ENCODE assay signal across 11 cellular contexts in the genomic region with DNA sequence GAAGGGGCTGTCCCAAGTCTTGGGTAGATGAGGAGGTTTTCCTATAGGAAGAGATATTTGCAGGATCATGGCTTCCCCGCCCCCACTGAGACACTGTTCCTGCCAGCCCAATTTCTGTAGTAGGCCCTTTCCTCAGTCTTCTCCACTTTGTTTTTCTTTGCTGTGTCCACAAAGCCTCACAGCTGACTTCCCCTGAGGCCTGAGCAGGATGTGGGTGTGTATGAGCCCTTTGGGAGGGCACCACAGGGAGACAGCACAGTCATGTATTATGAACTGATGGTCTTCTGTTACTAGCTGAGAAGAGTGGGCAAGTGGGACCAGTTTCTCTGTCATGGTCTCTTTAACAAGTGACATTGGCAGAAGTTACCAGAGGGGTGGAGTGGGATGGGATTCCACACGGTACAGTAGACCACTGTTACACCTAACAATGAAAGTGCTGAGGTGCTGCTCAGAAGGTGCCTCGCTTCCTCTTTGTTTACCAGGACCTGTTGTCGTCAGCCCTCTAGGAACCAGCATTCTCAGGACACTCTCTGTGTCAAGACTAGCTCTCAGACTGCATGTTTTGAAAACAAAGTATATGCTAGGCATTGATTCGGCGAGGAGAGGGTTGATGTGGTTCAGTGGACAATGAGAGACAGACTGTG.
DNase-seq lines count a peak whose midpoint lies in the region; ATAC-seq, FAIRE-seq and TF ChIP-seq lines count a peak whose summit lies in the region.
"Had no signal": no experiment of that assay in that cellular context is flagged by ENCODE, and none has a peak within 500 bp of the region (broad histone marks: within the 10 kb centered on the region; RNA-seq: fewer than 3 reads in every experiment).

No MANE protein-coding gene starts in this region.

- no peak overlapping the region for H3K4me3 Mint-ChIP-seq in effector memory CD8-positive, alpha-beta T cell
- H3K4me3 Mint-ChIP-seq: dendritic cell treated with granulocyte-macrophage colony-stimulating factor and Interleukin-4, amounts not matched to agents 40 ng/mL and 50 ng/mL, for 4 days had no signal

- FAIRE-seq in GM12892 (lab: Jason Lieb, UNC), result no peak

- H3K9me3 Mint-ChIP-seq in effector memory CD8-positive, alpha-beta T cell, result peaks cover 3 to 7% of the 10 kb centered on the region in 2 donors

- H3K27ac Mint-ChIP-seq in effector memory CD8-positive, alpha-beta T cell, result no peak overlapping the region
- H3K27ac Mint-ChIP-seq: dendritic cell treated with granulocyte-macrophage colony-stimulating factor and Interleukin-4, amounts not matched to agents 40 ng/mL and 50 ng/mL, for 4 days had no signal

- no peaks in the 10 kb centered on the region for H3K27me3 Mint-ChIP-seq in effector memory CD8-positive, alpha-beta T cell
- H3K27me3 Mint-ChIP-seq: dendritic cell treated with granulocyte-macrophage colony-stimulating factor and Interleukin-4, amounts not matched to agents 40 ng/mL and 50 ng/mL, for 4 days had no signal

- TF ChIP-seq POLR2A in GM12892 (IDR thresholded peaks at IDR 0.05; ENCODE audit: low read depth, low read length), result no peak

- H3K4me1 Mint-ChIP-seq in effector memory CD8-positive, alpha-beta T cell (ENCODE audit: low read depth in 2 of 2), result peaks cover 5 to 10% of the 10 kb centered on the region in 2 donors

- peak; percentile 76 for ATAC-seq in GM18868 (IDR thresholded peaks at IDR 0.05; ENCODE audit: unreplicated experiment)
- ATAC-seq in GM21619 (IDR thresholded peaks at IDR 0.05; ENCODE audit: unreplicated experiment), result peak; percentile 84
- ATAC-seq in HG03354 (IDR thresholded peaks at IDR 0.05; ENCODE audit: poor library complexity, severe bottlenecking, unreplicated experiment), result peak; percentile 91
- peak; percentile 26 for ATAC-seq in effector memory CD8-positive, alpha-beta T cell (replicated peaks)
- ATAC-seq: foreskin keratinocyte had no signal

- DNase-seq in effector memory CD8-positive, alpha-beta T cell, result no peak
- no peak for DNase-seq in stimulated activated CD4-positive, alpha-beta T cell treated with anti-CD3 and anti-CD28 coated beads, Interleukin-2, amount 100 ng/mL, for 48 hours
- DNase-seq in GM12892 (ENCODE audit: insufficient read length), result no peak
- no peak for DNase-seq in retina
- no peak for DNase-seq in COR-L47 (lab: John Stamatoyannopoulos, UW)
- DNase-seq: activated naive CD4-positive, alpha-beta T cell treated with anti-CD3 and anti-CD28 coated beads, Interleukin-2, amount 50 U/mL, for 16 hours; foreskin keratinocyte had no signal

- no peaks in the 10 kb centered on the region for H3K36me3 Mint-ChIP-seq in effector memory CD8-positive, alpha-beta T cell (ENCODE audit: insufficient read depth)

Comparison
In these comparisons a context has a peak if more than half of its experiments do, and no peak if none do; other contexts are left out.
1. ATAC-seq: peak in every context shown above with its lines; median percentile 91 in HG03354; 84 in GM21619; 76 in GM18868; 26 in effector memory CD8-positive, alpha-beta T cell.